Comparison of ENCODE assay signal across 12 cellular contexts in the genomic region with DNA sequence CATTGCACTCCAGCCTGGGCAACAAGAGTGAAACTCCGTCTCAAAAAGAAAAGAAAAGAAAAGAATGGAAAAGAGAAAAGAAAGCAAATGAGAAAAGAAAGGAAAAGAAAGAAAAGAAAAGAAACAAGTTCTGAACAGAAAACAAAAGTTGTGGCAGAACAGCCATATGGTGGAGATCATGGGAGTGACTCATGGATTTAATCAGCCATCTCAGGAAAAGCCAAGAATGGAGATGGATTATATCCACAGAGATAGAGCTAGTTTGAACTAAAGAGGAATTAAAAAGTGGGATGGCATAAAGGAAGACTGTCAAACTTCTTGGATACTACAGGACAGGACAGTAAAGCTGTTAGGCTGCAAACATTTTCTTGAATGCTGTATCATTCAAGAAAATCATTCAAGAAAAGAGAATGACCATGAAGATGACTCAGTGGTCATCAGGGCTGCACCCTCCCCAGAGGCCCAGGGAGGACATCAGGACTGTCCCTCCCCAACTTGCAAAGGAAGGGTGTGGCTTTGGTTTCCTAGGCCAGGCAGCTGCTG.
DNase-seq lines count a peak whose midpoint lies in the region; ATAC-seq and TF ChIP-seq lines count a peak whose summit lies in the region.
"Had no signal": no experiment of that assay in that cellular context is flagged by ENCODE, and none has a peak within 500 bp of the region (broad histone marks: within the 10 kb centered on the region; RNA-seq: fewer than 3 reads in every experiment).

No MANE protein-coding gene starts in this region.

- H3K4me1 ChIP-seq in neural progenitor cell: peaks cover 5% of the 10 kb centered on the region

- H2AFZ ChIP-seq in neural progenitor cell (replicated peaks): no peak overlapping the region

- H3K4me3 ChIP-seq in neural progenitor cell: no peak overlapping the region

- no peak for ATAC-seq in HG03280 (IDR thresholded peaks at IDR 0.05; ENCODE audit: unreplicated experiment)
- ATAC-seq: activated CD4-positive, alpha-beta T cell treated with anti-CD3 and anti-CD28 coated beads for 36 hours; HCT116 had no signal

- peaks cover 84% of the 10 kb centered on the region for H3K79me2 ChIP-seq in neural progenitor cell (ENCODE audit: low read depth)

- DNase-seq in EH (ENCODE audit: low read depth) (peak; percentile 68), RPMI7951 (ENCODE audit: low read depth) (peak; percentile 74), fibroblast of peridontal ligament (ENCODE audit: extremely low read depth) (peak; percentile 74), neural progenitor cell (ENCODE audit: low spot score) (no peak), SW 1271 (lab: John Stamatoyannopoulos, UW) (no peak), NCI-H526 (lab: John Stamatoyannopoulos, UW) (no peak), COR-L47 (lab: John Stamatoyannopoulos, UW) (no peak)
- DNase-seq: activated CD4-positive, alpha-beta T cell treated with anti-CD3 and anti-CD28 coated beads for 36 hours; activated gamma-delta T cell treated with Interleukin-2 at 50 U/mL for 16 hours; CD4-positive, CD25-positive, alpha-beta regulatory T cell had no signal

- H3K27me3 Mint-ChIP-seq in neural progenitor cell (ENCODE audit: insufficient read depth, low read depth): peaks cover 2% of the 10 kb centered on the region

- H3F3A ChIP-seq in neural progenitor cell (ENCODE audit: low read depth): peaks cover 13% of the 10 kb centered on the region

- no peaks in the 10 kb centered on the region for H3K27me3 ChIP-seq in neural progenitor cell

- no peak overlapping the region for H3K4me3 Mint-ChIP-seq in neural progenitor cell
- H3K4me3 Mint-ChIP-seq: activated CD4-positive, alpha-beta T cell treated with anti-CD3 and anti-CD28 coated beads for 36 hours; CD4-positive, CD25-positive, alpha-beta regulatory T cell had no signal

- TF ChIP-seq CTCF in neural progenitor cell (IDR thresholded peaks at IDR 0.05): no peak

- H3K4me1 Mint-ChIP-seq in neural progenitor cell: peaks cover 15% of the 10 kb centered on the region
- H3K4me1 Mint-ChIP-seq: activated CD4-positive, alpha-beta T cell treated with anti-CD3 and anti-CD28 coated beads for 36 hours; CD4-positive, CD25-positive, alpha-beta regulatory T cell had no signal

- H3K9ac ChIP-seq in neural progenitor cell: no peak overlapping the region

- H3K9me3 ChIP-seq in neural progenitor cell (ENCODE audit: low read depth): no peaks in the 10 kb centered on the region

- peaks cover 11% of the 10 kb centered on the region for H3K9me3 Mint-ChIP-seq in neural progenitor cell

- H4K20me1 ChIP-seq in neural progenitor cell (ENCODE audit: low read depth): peaks cover 59% of the 10 kb centered on the region

- H3K27ac ChIP-seq in neural progenitor cell: peak overlapping the region; percentile 24

- no peak overlapping the region for H3K27ac Mint-ChIP-seq in neural progenitor cell
- H3K27ac Mint-ChIP-seq: activated CD4-positive, alpha-beta T cell treated with anti-CD3 and anti-CD28 coated beads for 36 hours; CD4-positive, CD25-positive, alpha-beta regulatory T cell had no signal

- no peaks in the 10 kb centered on the region for H3K36me3 ChIP-seq in neural progenitor cell

- H3K36me3 Mint-ChIP-seq in neural progenitor cell: peaks cover 27% of the 10 kb centered on the region
- H3K36me3 Mint-ChIP-seq: CD4-positive, CD25-positive, alpha-beta regulatory T cell had no signal

- H3K4me2 ChIP-seq in neural progenitor cell: no peak overlapping the region

Comparison
In these comparisons a context has a peak if more than half of its experiments do, and no peak if none do; other contexts are left out.
1. DNase-seq: peak in EH (single experiment), RPMI7951 (single experiment) and fibroblast of peridontal ligament (single experiment); none in neural progenitor cell (single experiment), SW 1271 (0 of 2), NCI-H526 (0 of 2) and COR-L47 (single experiment).